In genomic region chr17:79074121-79074649, GRCh38 we compare ENCODE assay signal across 8 cellular contexts. TPM values are rescaled to one million over a fixed set of nuclear protein-coding genes. Genes with fewer than 3 reads are reported as not detected.
DNase-seq lines count a peak whose midpoint lies in the region; ATAC-seq and TF ChIP-seq lines count a peak whose summit lies in the region.
"Not testable (repeated sequence)": the region's sequence is repeated elsewhere in the genome, so short reads cannot be mapped to it uniquely, and the experiment has no call there.

No MANE protein-coding gene starts in this region.

- H3K36me3 ChIP-seq in RWPE2 (ENCODE audit: low read depth) (peaks cover 19% of the 10 kb centered on the region), heart right ventricle (peaks cover 0 to 20% (median 15%) of the 10 kb centered on the region in 9 donors)
- not testable (repeated sequence) for H3K36me3 ChIP-seq in colonic mucosa; skeletal muscle satellite cell (ENCODE audit: insufficient read depth, low read length); uterus
- H3K36me3 ChIP-seq in naive thymus-derived CD4-positive, alpha-beta T cell (ENCODE audit: control insufficient read depth in 2 of 3, insufficient read depth in 3 of 3, low read length in 3 of 3): peaks cover 0 to 13% (median 0%) of the 10 kb centered on the region in 3 experiments

- not testable (repeated sequence) for H3K9me3 ChIP-seq in RWPE2 (ENCODE audit: severe bottlenecking); colonic mucosa; heart right ventricle; naive thymus-derived CD4-positive, alpha-beta T cell (ENCODE audit: control insufficient read depth in 2 of 3, low read length in 3 of 3); skeletal muscle satellite cell (replicated peaks; ENCODE audit: low read length); uterus

- not testable (repeated sequence) for TF ChIP-seq CTCF in GM12865 (IDR thresholded peaks at IDR 0.05; ENCODE audit: insufficient read depth, low read depth, low read length, missing control alignments); RWPE2 (IDR thresholded peaks at IDR 0.05; ENCODE audit: poor library complexity, severe bottlenecking); colonic mucosa (IDR thresholded peaks at IDR 0.05); heart right ventricle (IDR thresholded peaks at IDR 0.05); uterus (IDR thresholded peaks at IDR 0.05)

- peak overlapping the region; percentile 87 for H3K4me2 ChIP-seq in skeletal muscle satellite cell (ENCODE audit: low read length)

- H3K27ac ChIP-seq in RWPE2 (ENCODE audit: poor library complexity, severe bottlenecking): not testable (repeated sequence)
- H3K27ac ChIP-seq in colonic mucosa: peak overlapping the region; percentile 93
- H3K27ac ChIP-seq in heart right ventricle: peak overlapping the region in 8 of 10 donors; percentile 3 to 94 (median 70)
- H3K27ac ChIP-seq in naive thymus-derived CD4-positive, alpha-beta T cell (ENCODE audit: low read depth, low read length): peak overlapping the region; percentile 74
- H3K27ac ChIP-seq in uterus: peak overlapping the region; percentile 73 to 90

- H3K4me3 ChIP-seq in GM12865 (ENCODE audit: low read depth, low read length): peak overlapping the region; percentile 48
- H3K4me3 ChIP-seq in RWPE2 (ENCODE audit: severe bottlenecking): peak overlapping the region; percentile 93
- H3K4me3 ChIP-seq in colonic mucosa: not testable (repeated sequence)
- peak overlapping the region in 8 of 10 donors; percentile 78 to 92 (median 82) for H3K4me3 ChIP-seq in heart right ventricle
- peak overlapping the region; percentile 64 for H3K4me3 ChIP-seq in naive thymus-derived CD4-positive, alpha-beta T cell (ENCODE audit: low read length)
- H3K4me3 ChIP-seq in skeletal muscle satellite cell (ENCODE audit: low read length): peak overlapping the region; percentile 81
- peak overlapping the region; percentile 49 to 84 for H3K4me3 ChIP-seq in uterus

- peaks cover 21% of the 10 kb centered on the region for H3K4me1 Mint-ChIP-seq in activated naive CD4-positive, alpha-beta T cell treated with anti-CD3 and anti-CD28 coated beads, Interleukin-2, amount 10 ng/mL, durations not matched to agents 7 days and 5 days
- H3K4me1 Mint-ChIP-seq in naive thymus-derived CD4-positive, alpha-beta T cell: peaks cover 9 to 26% (median 18%) of the 10 kb centered on the region in 7 donors

- H3K27me3 ChIP-seq in RWPE2 (ENCODE audit: insufficient read depth, poor library complexity, severe bottlenecking); colonic mucosa; heart right ventricle; naive thymus-derived CD4-positive, alpha-beta T cell (ENCODE audit: control insufficient read depth in 2 of 2, insufficient read depth in 2 of 2, low read length in 2 of 2); skeletal muscle satellite cell (ENCODE audit: control insufficient read depth, insufficient read depth, low read length); uterus: not testable (repeated sequence)

- not testable (repeated sequence) for H3K4me1 ChIP-seq in RWPE2 (ENCODE audit: insufficient read depth, poor library complexity, severe bottlenecking); uterus
- H3K4me1 ChIP-seq in colonic mucosa (peaks cover 16% of the 10 kb centered on the region), heart right ventricle (peaks cover 6 to 29% (median 12%) of the 10 kb centered on the region in 9 donors), skeletal muscle satellite cell (ENCODE audit: control insufficient read depth, insufficient read depth, low read length) (peaks cover 11% of the 10 kb centered on the region)
- H3K4me1 ChIP-seq in naive thymus-derived CD4-positive, alpha-beta T cell (ENCODE audit: control insufficient read depth in 2 of 2, insufficient read depth in 2 of 2, low read length in 2 of 2): peaks cover 8 to 14% of the 10 kb centered on the region in 2 donors

- H3K4me3 Mint-ChIP-seq in activated naive CD4-positive, alpha-beta T cell treated with anti-CD3 and anti-CD28 coated beads, Interleukin-2, amount 10 ng/mL, durations not matched to agents 7 days and 5 days: peak overlapping the region; percentile 71
- H3K4me3 Mint-ChIP-seq in naive thymus-derived CD4-positive, alpha-beta T cell: peak overlapping the region; percentile 69 to 94 (median 86)

- H3K27me3 Mint-ChIP-seq in activated naive CD4-positive, alpha-beta T cell treated with anti-CD3 and anti-CD28 coated beads, Interleukin-2, amount 10 ng/mL, durations not matched to agents 7 days and 5 days; naive thymus-derived CD4-positive, alpha-beta T cell: not testable (repeated sequence)

- not testable (repeated sequence) for H3K9me3 Mint-ChIP-seq in activated naive CD4-positive, alpha-beta T cell treated with anti-CD3 and anti-CD28 coated beads, Interleukin-2, amount 10 ng/mL, durations not matched to agents 7 days and 5 days; naive thymus-derived CD4-positive, alpha-beta T cell

- CTCF ChIA-PET in activated naive CD4-positive, alpha-beta T cell treated with anti-CD3 and anti-CD28 coated beads, Interleukin-2, amount 10 ng/mL, durations not matched to agents 7 days and 5 days (lab: Charles Lee): interaction anchor here (1.0 to 2.6 kb wide), 6 partner anchors 8 to 318 kb away, joined by 3 to 9 read pairs (median 6); no protein-coding TSS in a partner anchor
- CTCF ChIA-PET in naive thymus-derived CD4-positive, alpha-beta T cell (lab: Charles Lee): interaction anchor here (0.6 to 3.0 kb wide), 7 partner anchors 9 to 318 kb away, joined by 3 to 11 read pairs (median 5); no protein-coding TSS in a partner anchor

- peak overlapping the region in 1 of 2 donors; percentile 53 for H3K9ac ChIP-seq in colonic mucosa (ENCODE audit: low read depth in 2 of 2, low read length in 2 of 2)
- not testable (repeated sequence) for H3K9ac ChIP-seq in skeletal muscle satellite cell (ENCODE audit: low read depth, low read length)

- POLR2A ChIA-PET in naive thymus-derived CD4-positive, alpha-beta T cell (lab: Charles Lee): interaction anchor here (0.6 to 1.0 kb wide), 3 partner anchors 15 to 1948 kb away, joined by 3 read pairs; no protein-coding TSS in a partner anchor

- WGBS in heart right ventricle, 2 donors: 72 to 75% methylated on average over 22 of the region's 22 CpGs

- ATAC-seq in RWPE2 (ENCODE audit: low read depth); heart right ventricle; naive thymus-derived CD4-positive, alpha-beta T cell: not testable (repeated sequence)

- not testable (repeated sequence) for TF ChIP-seq POLR2A in uterus (IDR thresholded peaks at IDR 0.05)

- DNase-seq in GM12865 (ENCODE audit: low read depth); RWPE2 (ENCODE audit: low spot score); activated naive CD4-positive, alpha-beta T cell treated with anti-CD3 and anti-CD28 coated beads, Interleukin-2, amount 10 ng/mL, durations not matched to agents 7 days and 5 days; colonic mucosa; heart right ventricle; naive thymus-derived CD4-positive, alpha-beta T cell; uterus: not testable (repeated sequence)

- H3K36me3 Mint-ChIP-seq in activated naive CD4-positive, alpha-beta T cell treated with anti-CD3 and anti-CD28 coated beads, Interleukin-2, amount 10 ng/mL, durations not matched to agents 7 days and 5 days; naive thymus-derived CD4-positive, alpha-beta T cell: not testable (repeated sequence)

- intact Hi-C loops in colonic mucosa (cut with DNase I); uterus (cut with DNase I; ENCODE audit: low total_unique reads): not testable (repeated sequence)
- intact Hi-C loops in heart right ventricle (cut with DNase I): loop anchor here in 2 of 10 donors (2.0 to 10.0 kb wide), 2 partner anchors 27 to 49 kb away; partner anchors contain the start of gene C1QTNF1 (in 1 of the 2)
- intact Hi-C loops in naive thymus-derived CD4-positive, alpha-beta T cell (cut with micrococcal nuclease): loop anchor here in 1 of 2 donors (1.0 to 10.0 kb wide), 2 partner anchors 65 to 921 kb away; partner anchors contain the start of gene CANT1

- peak overlapping the region; percentile 82 for H3K27ac Mint-ChIP-seq in activated naive CD4-positive, alpha-beta T cell treated with anti-CD3 and anti-CD28 coated beads, Interleukin-2, amount 10 ng/mL, durations not matched to agents 7 days and 5 days
- H3K27ac Mint-ChIP-seq in naive thymus-derived CD4-positive, alpha-beta T cell: peak overlapping the region; percentile 51 to 94 (median 79)

RNA-seq across cellular contexts. Expression of gene ENGASE, which starts 0.4 kb away (rescaled TPM):
- total RNA-seq in colonic mucosa (100 to 1,000 TPM in 1 of 2 donors, 10 to 100 TPM in 1; 53.4 to 111 TPM), heart right ventricle (10 to 100 TPM; 20.1 to 45.5 (median 26.6) TPM), uterus (10 to 100 TPM in 3 of 4 donors, 1 to 10 TPM in 1; 3.8 to 63.2 (median 24.6) TPM)
- polyA plus RNA-seq in heart right ventricle: 10 to 100 TPM in 1 of 2 donors, 1 to 10 TPM in 1; 9.7 to 54.1 TPM
- total RNA-seq in naive thymus-derived CD4-positive, alpha-beta T cell: 100 to 1,000 TPM in 2 of 5 experiments, 10 to 100 TPM in 3; 41.5 to 214 (median 85.9) TPM
- polyA plus RNA-seq in naive thymus-derived CD4-positive, alpha-beta T cell: 1 to 10 TPM; 3.8 to 6.4 TPM
- 5.8 and 6.6 TPM in 2 replicates for total RNA-seq in skeletal muscle satellite cell (2012; rRNA removed)

RNA-seq across cellular contexts. Expression of gene C1QTNF1, which starts 50.2 kb away (rescaled TPM):
- total RNA-seq in colonic mucosa: 10 to 100 TPM; 10.4 to 12.1 TPM
- total RNA-seq in heart right ventricle: 100 to 1,000 TPM in 3 of 10 donors, 10 to 100 TPM in 7; 29.3 to 685 (median 62.8) TPM
- polyA plus RNA-seq in heart right ventricle: 100 to 1,000 TPM; 108 to 224 TPM
- under 1 TPM in 1 of 5 experiments, not detected in 4; 0.10 TPM for total RNA-seq in naive thymus-derived CD4-positive, alpha-beta T cell
- polyA plus RNA-seq in naive thymus-derived CD4-positive, alpha-beta T cell: not detected
- 21.3 and 34.1 TPM in 2 replicates for total RNA-seq in skeletal muscle satellite cell (2012; rRNA removed)
- 10 to 100 TPM in 3 of 4 donors, 1 to 10 TPM in 1; 2.9 to 80.8 (median 39.6) TPM for total RNA-seq in uterus
